ENCODE assay signal across 1 cellular context in the genomic region with DNA sequence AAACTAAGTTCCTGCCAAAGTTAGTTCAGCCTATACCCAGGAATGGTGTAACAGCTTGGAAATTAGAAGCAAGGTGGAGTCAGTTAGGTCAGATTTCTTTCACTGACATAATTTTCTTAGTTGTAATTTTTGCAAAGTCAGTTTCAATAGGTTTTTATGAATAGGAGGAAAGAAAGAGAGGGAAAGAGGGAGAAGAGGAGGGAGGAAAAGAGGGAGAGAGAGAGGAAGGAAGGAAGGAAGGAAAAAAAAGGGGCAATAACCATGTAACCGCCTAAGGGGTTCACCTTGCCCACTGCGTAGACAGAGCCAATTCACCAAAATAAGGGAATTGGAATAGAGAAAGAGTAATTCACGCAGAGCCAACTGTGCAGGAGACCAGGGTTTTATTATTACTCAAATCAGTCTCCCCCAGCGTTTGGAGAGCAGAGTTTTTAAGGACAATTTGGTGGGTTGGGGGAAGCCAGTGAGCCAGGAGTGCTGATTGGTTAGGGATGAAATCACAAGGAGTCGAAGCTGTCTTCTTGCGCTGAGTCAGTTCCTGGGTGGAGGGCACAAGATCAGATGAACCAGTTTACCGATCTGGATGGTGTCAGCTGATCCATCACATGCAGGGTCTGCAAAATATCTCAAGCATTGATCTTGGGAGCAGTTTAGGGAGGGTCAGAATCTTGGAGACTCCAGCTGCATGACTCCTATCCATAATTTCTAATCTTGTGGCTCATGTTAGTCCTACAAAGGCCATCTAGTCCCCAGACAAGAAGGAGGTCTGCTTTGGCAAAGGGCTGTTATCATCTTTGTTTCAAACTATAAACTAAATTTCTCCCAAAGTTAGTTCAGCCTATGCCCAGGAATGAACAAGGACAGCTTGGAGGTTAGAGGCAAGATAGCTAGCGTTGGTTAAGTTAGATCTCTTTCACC.
TF ChIP-seq lines count a peak whose summit lies in the region.

No MANE protein-coding gene starts in this region.

TF ChIP-seq in H1, 55 proteins besides CTCF, POLR2A, EP300 and RAD21 (continued from another document):
- TF ChIP-seq, protein P1, sequence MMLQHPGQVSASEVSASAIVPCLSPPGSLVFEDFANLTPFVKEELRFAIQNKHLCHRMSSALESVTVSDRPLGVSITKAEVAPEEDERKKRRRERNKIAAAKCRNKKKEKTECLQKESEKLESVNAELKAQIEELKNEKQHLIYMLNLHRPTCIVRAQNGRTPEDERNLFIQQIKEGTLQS (IDR thresholded peaks at IDR 0.05; ENCODE audit: insufficient read depth, low read depth, low read length) = no peak
- TF ChIP-seq HDAC2 (IDR thresholded peaks at IDR 0.05; ENCODE audit: borderline replicate concordance in 1 of 2, low read depth in 2 of 2, low read length in 2 of 2) (no peak), SIRT6 (IDR thresholded peaks at IDR 0.05; ENCODE audit: low read length) (no peak), SIN3A (conservative IDR thresholded peaks at IDR 0.05 in 1 of 2, IDR thresholded peaks at IDR 0.05 in 1 of 2; ENCODE audit: low read depth in 1 of 2, low read length in 2 of 2) (no peak), SP4 (IDR thresholded peaks at IDR 0.05; ENCODE audit: low read length) (no peak), MAFK (IDR thresholded peaks at IDR 0.05; ENCODE audit: low read depth, low read length) (no peak)
